21 cellular contexts compared by ENCODE assay signal in the genomic region with DNA sequence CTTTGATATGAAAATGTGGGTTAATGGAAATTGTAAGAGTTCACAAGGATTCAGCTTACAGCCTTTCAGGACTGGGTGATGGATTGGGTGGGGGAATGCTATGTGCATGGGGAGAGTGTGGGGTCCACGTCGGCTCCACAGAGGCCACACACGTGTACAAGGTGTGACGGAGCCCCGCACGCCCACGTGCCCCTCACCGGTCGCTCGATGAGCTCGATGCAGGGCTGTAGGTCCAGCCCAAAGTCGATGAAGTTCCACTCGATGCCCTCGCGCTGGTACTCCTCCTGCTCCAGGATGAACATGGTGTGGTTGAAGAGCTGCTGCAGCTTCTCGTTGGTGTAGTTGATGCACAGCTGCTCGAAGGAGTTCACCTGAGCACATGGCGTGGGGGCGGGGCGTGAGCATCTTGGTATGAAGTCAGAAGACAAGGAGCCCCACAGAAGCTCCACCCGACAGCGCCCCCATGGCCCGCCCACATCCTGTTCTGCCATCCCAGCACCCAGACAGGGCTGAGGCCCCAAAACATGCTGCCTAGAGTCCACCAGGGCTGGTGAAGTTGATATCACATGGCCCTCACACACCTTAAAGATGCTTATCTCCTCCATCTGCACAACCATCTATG.
DNase-seq lines count a peak whose midpoint lies in the region; ATAC-seq and TF ChIP-seq lines count a peak whose summit lies in the region.
"Had no signal": no experiment of that assay in that cellular context is flagged by ENCODE, and none has a peak within 500 bp of the region (broad histone marks: within the 10 kb centered on the region; RNA-seq: fewer than 3 reads in every experiment).

No MANE protein-coding gene starts in this region.

- H2BK15ac ChIP-seq in mesendoderm (replicated peaks; ENCODE audit: low read depth), result no peak overlapping the region

- no peaks in the 10 kb centered on the region for H3K79me1 ChIP-seq in mesendoderm (ENCODE audit: low read length)

- intact Hi-C loops in stomach (cut with DNase I; ENCODE audit: low total_unique reads), result no loop called here

- no peaks in the 10 kb centered on the region for H3K4me1 ChIP-seq in mesendoderm (ENCODE audit: control insufficient read depth, low read depth, low read length)
- H3K4me1 ChIP-seq in stomach, result peaks cover 0 to 5% (median 0%) of the 10 kb centered on the region in 4 donors
- H3K4me1 ChIP-seq: Caco-2, heart right ventricle had no signal

- no peak overlapping the region for H3K4ac ChIP-seq in mesendoderm (ENCODE audit: low read depth, low read length)

- H3K27me3 ChIP-seq in mesendoderm (ENCODE audit: insufficient read depth, low read length, poor library complexity) (no peaks in the 10 kb centered on the region), stomach (peaks cover 0 to 6% (median 3%) of the 10 kb centered on the region in 3 donors)

- H3K36me3 ChIP-seq in mesendoderm (ENCODE audit: control insufficient read depth, insufficient read depth, low read length) (no peaks in the 10 kb centered on the region), stomach (peaks cover 0 to 94% (median 39%) of the 10 kb centered on the region in 4 donors)
- H3K36me3 ChIP-seq: heart right ventricle had no signal

- H3K9ac ChIP-seq in mesendoderm (ENCODE audit: low read length), result no peak overlapping the region

- H3K23ac ChIP-seq in mesendoderm (ENCODE audit: low read length), result no peak overlapping the region

- peak; percentile 36 for DNase-seq in activated CD4-positive, alpha-beta T cell treated with anti-CD3 and anti-CD28 coated beads for 48 hours
- no peak for DNase-seq in activated CD4-positive, alpha-beta T cell treated with anti-CD3 and anti-CD28 coated beads for 1 hour
- DNase-seq in Jurkat, Clone E6-1 (ENCODE audit: low read depth, low spot score), result peak; percentile 38
- peak; percentile 56 for DNase-seq in activated CD8-positive, alpha-beta T cell treated with anti-CD3 and anti-CD28 coated beads, Interleukin-2, amount 10 ng/mL, durations not matched to agents 7 days and 5 days
- peak; percentile 7 for DNase-seq in mesendoderm
- DNase-seq in NCI-H748 (lab: John Stamatoyannopoulos, UW; ENCODE audit: unreplicated experiment), result no peak
- DNase-seq in stomach, result no peak
- no peak for DNase-seq in iPS-NIHi11 (ENCODE audit: low spot score)
- DNase-seq: activated CD8-positive, alpha-beta memory T cell treated with anti-CD3 and anti-CD28 coated beads for 24 hours; amygdala; Caco-2; dorsolateral prefrontal cortex; heart right ventricle; mucosa of descending colon; NCI-H1436 treated with DMSO at 0.1 percent for 48 hours; NCI-H526; PC-3; stimulated activated CD4-positive, alpha-beta T cell treated with anti-CD3 and anti-CD28 coated beads, Interleukin-4, amount 100 ng/mL, for 24 hours; T-helper 1 cell had no signal

- peaks cover 9% of the 10 kb centered on the region for H3K4me1 Mint-ChIP-seq in activated CD8-positive, alpha-beta T cell treated with anti-CD3 and anti-CD28 coated beads, Interleukin-2, amount 10 ng/mL, durations not matched to agents 7 days and 5 days (ENCODE audit: low read depth)
- H3K4me1 Mint-ChIP-seq: activated T-helper 17 cell treated with anti-CD3 and anti-CD28 coated beads, Interleukin-2, amount 50 U/mL, for 72 hours had no signal

- CTCF ChIA-PET in activated CD8-positive, alpha-beta T cell treated with anti-CD3 and anti-CD28 coated beads, Interleukin-2, amount 10 ng/mL, durations not matched to agents 7 days and 5 days (lab: Charles Lee), result interaction anchor here (0.8 kb wide), 1 partner anchor 19 kb away, joined by 3 read pairs; no protein-coding TSS in a partner anchor

- POLR2A ChIA-PET in activated CD8-positive, alpha-beta T cell treated with anti-CD3 and anti-CD28 coated beads, Interleukin-2, amount 10 ng/mL, durations not matched to agents 7 days and 5 days (lab: Charles Lee), result no interaction called here

- no peak for TF ChIP-seq CTCF in stomach (IDR thresholded peaks at IDR 0.05)

- H3K27me3 Mint-ChIP-seq in activated CD8-positive, alpha-beta T cell treated with anti-CD3 and anti-CD28 coated beads, Interleukin-2, amount 10 ng/mL, durations not matched to agents 7 days and 5 days (ENCODE audit: low read depth), result peaks cover 7% of the 10 kb centered on the region

- H3K27ac Mint-ChIP-seq in activated CD8-positive, alpha-beta T cell treated with anti-CD3 and anti-CD28 coated beads, Interleukin-2, amount 10 ng/mL, durations not matched to agents 7 days and 5 days, result no peak overlapping the region
- H3K27ac Mint-ChIP-seq: activated T-helper 17 cell treated with anti-CD3 and anti-CD28 coated beads, Interleukin-2, amount 50 U/mL, for 72 hours had no signal

- no peak overlapping the region for H3K4me3 Mint-ChIP-seq in activated CD8-positive, alpha-beta T cell treated with anti-CD3 and anti-CD28 coated beads, Interleukin-2, amount 10 ng/mL, durations not matched to agents 7 days and 5 days
- H3K4me3 Mint-ChIP-seq: activated T-helper 17 cell treated with anti-CD3 and anti-CD28 coated beads, Interleukin-2, amount 50 U/mL, for 72 hours had no signal

- no CpG with 5 or more reads among the region's 23 CpGs for WGBS in mesendoderm (ENCODE audit: extremely low coverage, insufficient coverage, low lambda C conversion rate)
- WGBS in stomach, 5 donors, result 81 to 92% (median 87%) methylated on average over 20 to 23 of the region's 23 CpGs

- no peak for TF ChIP-seq EP300 in stomach (IDR thresholded peaks at IDR 0.05)

- H3K36me3 Mint-ChIP-seq in activated CD8-positive, alpha-beta T cell treated with anti-CD3 and anti-CD28 coated beads, Interleukin-2, amount 10 ng/mL, durations not matched to agents 7 days and 5 days (ENCODE audit: low read depth), result no peaks in the 10 kb centered on the region

- no peak overlapping the region for H4K5ac ChIP-seq in mesendoderm (ENCODE audit: low read length)

- no peaks in the 10 kb centered on the region for H3K9me3 Mint-ChIP-seq in activated CD8-positive, alpha-beta T cell treated with anti-CD3 and anti-CD28 coated beads, Interleukin-2, amount 10 ng/mL, durations not matched to agents 7 days and 5 days (ENCODE audit: insufficient read depth)
- H3K9me3 Mint-ChIP-seq: activated T-helper 17 cell treated with anti-CD3 and anti-CD28 coated beads, Interleukin-2, amount 50 U/mL, for 72 hours had no signal

- H3K18ac ChIP-seq in mesendoderm (ENCODE audit: low read length), result no peak overlapping the region

- no peak overlapping the region for H4K8ac ChIP-seq in mesendoderm (ENCODE audit: low read depth, low read length)

- no peak overlapping the region for H2BK5ac ChIP-seq in mesendoderm (ENCODE audit: low read length)

- no peak overlapping the region for H3K4me3 ChIP-seq in Jurkat, Clone E6-1 (ENCODE audit: low read length)
- no peak overlapping the region for H3K4me3 ChIP-seq in mesendoderm (ENCODE audit: low read length)
- no peak overlapping the region for H3K4me3 ChIP-seq in stomach
- H3K4me3 ChIP-seq: dorsolateral prefrontal cortex, heart right ventricle, mucosa of descending colon had no signal

- no peaks in the 10 kb centered on the region for H3K9me3 ChIP-seq in stomach
- H3K9me3 ChIP-seq: Caco-2, mucosa of descending colon had no signal

- no peaks in the 10 kb centered on the region for H3K79me2 ChIP-seq in mesendoderm (ENCODE audit: control insufficient read depth, insufficient read depth, low read length)

- H2AK5ac ChIP-seq in mesendoderm (ENCODE audit: low read length), result no peak overlapping the region

- TF ChIP-seq POLR2A in stomach (IDR thresholded peaks at IDR 0.05), result no peak

- no peak for ATAC-seq in activated CD8-positive, alpha-beta T cell treated with anti-CD3 and anti-CD28 coated beads, Interleukin-2, amount 10 ng/mL, durations not matched to agents 7 days and 5 days
- ATAC-seq: activated T-helper 17 cell treated with anti-CD3 and anti-CD28 coated beads, Interleukin-2, amount 50 U/mL, for 72 hours; HCT116; heart right ventricle; mucosa of descending colon; PC-3 had no signal

- no peak overlapping the region for H2BK120ac ChIP-seq in mesendoderm (ENCODE audit: low read depth, low read length)

- no peak overlapping the region for H3K4me2 ChIP-seq in mesendoderm (ENCODE audit: low read length)

- H3K56ac ChIP-seq in mesendoderm (ENCODE audit: low read length), result no peak overlapping the region

- H3K27ac ChIP-seq in mesendoderm (ENCODE audit: low read depth, low read length) (no peak overlapping the region), stomach (no peak overlapping the region)
- H3K27ac ChIP-seq: dorsolateral prefrontal cortex, heart right ventricle had no signal

Comparison
In these comparisons a context has a peak if more than half of its experiments do, and no peak if none do; other contexts are left out.
1. DNase-seq: peak in activated CD4-positive, alpha-beta T cell treated with anti-CD3 and anti-CD28 coated beads for 48 hours (single experiment), Jurkat, Clone E6-1 (single experiment), activated CD8-positive, alpha-beta T cell treated with anti-CD3 and anti-CD28 coated beads, Interleukin-2, amount 10 ng/mL, durations not matched to agents 7 days and 5 days (single experiment) and mesendoderm (single experiment); none in activated CD4-positive, alpha-beta T cell treated with anti-CD3 and anti-CD28 coated beads for 1 hour (single experiment), NCI-H748 (single experiment), stomach (single experiment) and iPS-NIHi11 (single experiment).